In the genomic region with DNA sequence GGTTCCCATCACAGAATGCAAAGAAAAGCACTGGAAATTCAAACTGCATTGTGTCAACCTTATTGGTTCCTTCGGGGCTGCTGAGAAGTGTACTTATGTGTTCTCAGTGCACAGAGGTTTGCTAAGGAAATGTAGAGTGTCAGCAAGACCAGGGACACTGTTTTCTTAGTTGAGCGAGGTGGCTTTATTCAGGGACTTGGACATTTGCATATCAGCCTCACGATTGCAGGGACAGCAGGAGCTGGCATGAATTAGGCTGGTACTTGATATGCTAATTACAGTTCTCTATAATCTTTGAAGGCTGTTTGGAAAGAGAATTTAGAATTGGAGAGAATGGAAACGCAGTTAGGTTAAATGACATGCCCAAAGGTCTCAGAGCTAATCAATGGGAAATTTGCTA, we compare ENCODE assay signal across 1 cellular context.
TF ChIP-seq lines count a peak whose summit lies in the region.

No MANE protein-coding gene starts in this region.

TF ChIP-seq in H1, 55 proteins besides CTCF, POLR2A, EP300 and RAD21 (continued from another document):
- TF ChIP-seq SIN3A (conservative IDR thresholded peaks at IDR 0.05 in 1 of 2, IDR thresholded peaks at IDR 0.05 in 1 of 2; ENCODE audit: low read depth in 1 of 2, low read length in 2 of 2) (no peak), BACH1 (IDR thresholded peaks at IDR 0.05; ENCODE audit: low read length) (no peak), ASH2L (IDR thresholded peaks at IDR 0.05; ENCODE audit: low read length) (no peak), KDM1A (IDR thresholded peaks at IDR 0.05; ENCODE audit: borderline replicate concordance, low read length) (no peak), CEBPB (IDR thresholded peaks at IDR 0.05; ENCODE audit: low read depth, low read length) (no peak)
